23 cellular contexts compared by ENCODE assay signal in genomic region chr2:72332720-72333119, GRCh38.
"Had no signal": no experiment of that assay in that cellular context is flagged by ENCODE, and none has a peak within 500 bp of the region (broad histone marks: within the 10 kb centered on the region; RNA-seq: fewer than 3 reads in every experiment).

No MANE protein-coding gene starts in this region.

- H3K4me3 Mint-ChIP-seq: dendritic cell treated with granulocyte-macrophage colony-stimulating factor and Interleukin-4, amounts not matched to agents 40 ng/mL and 50 ng/mL, for 4 days; effector memory CD8-positive, alpha-beta T cell; endodermal cell; mesothelial cell of epicardium had no signal

- H3K4me1 Mint-ChIP-seq: endodermal cell had no signal

- H3K9me3 Mint-ChIP-seq: effector memory CD8-positive, alpha-beta T cell; endodermal cell had no signal

- H3K27me3 Mint-ChIP-seq: dendritic cell treated with granulocyte-macrophage colony-stimulating factor and Interleukin-4, amounts not matched to agents 40 ng/mL and 50 ng/mL, for 4 days; effector memory CD8-positive, alpha-beta T cell had no signal

- DNase-seq: colonic mucosa; cortex of kidney; effector CD8-positive, alpha-beta T cell; effector memory CD8-positive, alpha-beta T cell; endodermal cell; erythroblast; esophagus squamous epithelium; foreskin fibroblast; foreskin melanocyte; gastrocnemius medialis; glutamatergic neuron; head of caudate nucleus; heart right ventricle; hippocampal formation; left cardiac atrium; left lung; left ventricle myocardium superior; lower lobe of right lung; mesenchymal stem cell; mucosa of descending colon had no signal

- ATAC-seq: effector memory CD8-positive, alpha-beta T cell; esophagus mucosa; gastrocnemius medialis; heart right ventricle; left cardiac atrium; left lung; left ventricle myocardium superior; lower lobe of right lung; mucosa of descending colon had no signal

- H3K27ac Mint-ChIP-seq: dendritic cell treated with granulocyte-macrophage colony-stimulating factor and Interleukin-4, amounts not matched to agents 40 ng/mL and 50 ng/mL, for 4 days; effector memory CD8-positive, alpha-beta T cell; endodermal cell; mesothelial cell of epicardium had no signal
